In genomic region chr6:45428734-45429133, GRCh38 we compare ENCODE assay signal across 25 cellular contexts. TPM values are rescaled to one million over a fixed set of nuclear protein-coding genes. Genes with fewer than 3 reads are reported as not detected.
DNase-seq lines count a peak whose midpoint lies in the region; ATAC-seq, FAIRE-seq and TF ChIP-seq lines count a peak whose summit lies in the region.
"Had no signal": no experiment of that assay in that cellular context is flagged by ENCODE, and none has a peak within 500 bp of the region (broad histone marks: within the 10 kb centered on the region; RNA-seq: fewer than 3 reads in every experiment).

No MANE protein-coding gene starts in this region.

- H3K27ac Mint-ChIP-seq in activated CD4-positive, alpha-beta T cell treated with anti-CD3 and anti-CD28 coated beads, Interleukin-2, amount 10 ng/mL, durations not matched to agents 7 days and 5 days: peak overlapping the region; percentile 33
- peak overlapping the region; percentile 76 for H3K27ac Mint-ChIP-seq in activated CD4-positive, alpha-beta memory T cell treated with anti-CD3 and anti-CD28 coated beads for 36 hours
- H3K27ac Mint-ChIP-seq in naive thymus-derived CD4-positive, alpha-beta T cell: peak overlapping the region in 5 of 9 donors; percentile 0 to 79 (median 19)
- H3K27ac Mint-ChIP-seq: activated naive CD4-positive, alpha-beta T cell treated with anti-CD3 and anti-CD28 coated beads, Interleukin-2, amount 50 U/mL, for 24 hours; activated T-helper 1 cell treated with anti-CD3 and anti-CD28 coated beads, Interleukin-12 subunit alpha, Interleukin-12 subunit beta, Interleukin-2, Interleukin-4 antibody, amounts not matched to agents 30 ng/mL and 10 ng/mL and 1 ng/mL, durations not matched to agents 14 hours and 24 hours and 36 hours had no signal

- H3K9me3 Mint-ChIP-seq in activated CD4-positive, alpha-beta T cell treated with anti-CD3 and anti-CD28 coated beads, Interleukin-2, amount 10 ng/mL, durations not matched to agents 7 days and 5 days: no peaks in the 10 kb centered on the region
- H3K9me3 Mint-ChIP-seq in activated CD4-positive, alpha-beta memory T cell treated with anti-CD3 and anti-CD28 coated beads for 36 hours: no peaks in the 10 kb centered on the region
- no peaks in the 10 kb centered on the region for H3K9me3 Mint-ChIP-seq in naive thymus-derived CD4-positive, alpha-beta T cell
- H3K9me3 Mint-ChIP-seq: activated naive CD4-positive, alpha-beta T cell treated with anti-CD3 and anti-CD28 coated beads, Interleukin-2, amount 50 U/mL, for 24 hours; activated T-helper 1 cell treated with anti-CD3 and anti-CD28 coated beads, Interleukin-12 subunit alpha, Interleukin-12 subunit beta, Interleukin-2, Interleukin-4 antibody, amounts not matched to agents 30 ng/mL and 10 ng/mL and 1 ng/mL, durations not matched to agents 14 hours and 24 hours and 36 hours had no signal

- H3K27ac ChIP-seq in naive thymus-derived CD4-positive, alpha-beta T cell (ENCODE audit: low read depth, low read length): no peak overlapping the region
- H3K27ac ChIP-seq in A673 (ENCODE audit: low read depth, low read length, poor library complexity, severe bottlenecking) (no peak overlapping the region), kidney (ENCODE audit: low read depth in 2 of 2, low read length in 2 of 2) (no peak overlapping the region)
- H3K27ac ChIP-seq: suprapubic skin, WERI-Rb-1 had no signal

- H3K9ac ChIP-seq in kidney (ENCODE audit: low read length in 2 of 2): no peak overlapping the region

- TF ChIP-seq CTCF in A673 (conservative IDR thresholded peaks at IDR 0.05; ENCODE audit: low read depth, low read length) (no peak), kidney (IDR thresholded peaks at IDR 0.05; ENCODE audit: borderline replicate concordance, extremely low read depth, insufficient read depth) (no peak)

- H3K9me3 ChIP-seq in naive thymus-derived CD4-positive, alpha-beta T cell (ENCODE audit: control insufficient read depth in 2 of 3, low read length in 3 of 3): no peaks in the 10 kb centered on the region
- no peaks in the 10 kb centered on the region for H3K9me3 ChIP-seq in A673 (ENCODE audit: low read depth, low read length, poor library complexity, severe bottlenecking)
- H3K9me3 ChIP-seq in kidney (ENCODE audit: control insufficient read depth in 1 of 2, low read length in 2 of 2): no peaks in the 10 kb centered on the region
- H3K9me3 ChIP-seq: Caco-2, neutrophil, SJSA1, suprapubic skin had no signal

- no peak for TF ChIP-seq POLR2A in H54 (IDR thresholded peaks at IDR 0.05; ENCODE audit: low read depth, low read length)

- H3K4me3 Mint-ChIP-seq in activated CD4-positive, alpha-beta T cell treated with anti-CD3 and anti-CD28 coated beads, Interleukin-2, amount 10 ng/mL, durations not matched to agents 7 days and 5 days: no peak overlapping the region
- peak overlapping the region; percentile 28 for H3K4me3 Mint-ChIP-seq in activated CD4-positive, alpha-beta memory T cell treated with anti-CD3 and anti-CD28 coated beads for 36 hours
- H3K4me3 Mint-ChIP-seq in naive thymus-derived CD4-positive, alpha-beta T cell: peak overlapping the region in 2 of 10 donors; percentile 4 to 19
- H3K4me3 Mint-ChIP-seq: activated naive CD4-positive, alpha-beta T cell treated with anti-CD3 and anti-CD28 coated beads, Interleukin-2, amount 50 U/mL, for 24 hours; activated T-helper 1 cell treated with anti-CD3 and anti-CD28 coated beads, Interleukin-12 subunit alpha, Interleukin-12 subunit beta, Interleukin-2, Interleukin-4 antibody, amounts not matched to agents 30 ng/mL and 10 ng/mL and 1 ng/mL, durations not matched to agents 14 hours and 24 hours and 36 hours had no signal

- H3K4me1 Mint-ChIP-seq in activated CD4-positive, alpha-beta T cell treated with anti-CD3 and anti-CD28 coated beads, Interleukin-2, amount 10 ng/mL, durations not matched to agents 7 days and 5 days: peaks cover 42% of the 10 kb centered on the region
- H3K4me1 Mint-ChIP-seq in activated CD4-positive, alpha-beta memory T cell treated with anti-CD3 and anti-CD28 coated beads for 36 hours (ENCODE audit: low read depth): peaks cover 68% of the 10 kb centered on the region
- H3K4me1 Mint-ChIP-seq in naive thymus-derived CD4-positive, alpha-beta T cell: peaks cover 34 to 67% (median 61%) of the 10 kb centered on the region in 7 donors

- peak; percentile 50 for ATAC-seq in naive thymus-derived CD4-positive, alpha-beta T cell

- no peaks in the 10 kb centered on the region for H3K36me3 ChIP-seq in naive thymus-derived CD4-positive, alpha-beta T cell (ENCODE audit: control insufficient read depth in 2 of 3, insufficient read depth in 3 of 3, low read length in 3 of 3)
- no peaks in the 10 kb centered on the region for H3K36me3 ChIP-seq in A673 (ENCODE audit: insufficient read depth, low read length, poor library complexity, severe bottlenecking)
- H3K36me3 ChIP-seq in kidney (ENCODE audit: control insufficient read depth in 1 of 2, insufficient read depth in 2 of 2, low read length in 2 of 2): no peaks in the 10 kb centered on the region
- H3K36me3 ChIP-seq: neutrophil, suprapubic skin, WERI-Rb-1 had no signal

- no TSS peak for BruUV-seq in A673 (replicated peaks; lab: Mats Ljungman, UMichigan)

- FAIRE-seq in H54 (lab: Jason Lieb, UNC) (peak; percentile 6), kidney (lab: Jason Lieb, UNC) (no peak)
- FAIRE-seq: A204.1, endothelial cell of umbilical vein, small intestine had no signal

- DNase-seq in activated CD4-positive, alpha-beta T cell treated with anti-CD3 and anti-CD28 coated beads, Interleukin-2, amount 10 ng/mL, durations not matched to agents 7 days and 5 days: no peak
- DNase-seq in activated CD4-positive, alpha-beta T cell treated with anti-CD3 and anti-CD28 coated beads for 4 hours: no peak
- DNase-seq in H54 (ENCODE audit: insufficient read length, low spot score) (no peak), NCI-H187 (lab: John Stamatoyannopoulos, UW) (no peak), A673 (ENCODE audit: low spot score) (no peak), kidney (no peak)
- DNase-seq in activated CD4-positive, alpha-beta memory T cell treated with anti-CD3 and anti-CD28 coated beads for 36 hours: no peak
- DNase-seq in naive thymus-derived CD4-positive, alpha-beta T cell: peak in 2 of 9 donors; percentile 16 to 19
- DNase-seq: Caco-2; caudate nucleus; GOT3; KG1; kidney glomerular epithelial cell; NCI-H1092 treated with DMSO at 0.1 percent for 48 hours; NCI-H2029; small intestine; stimulated activated CD4-positive, alpha-beta T cell treated with anti-CD3 and anti-CD28 coated beads, Interleukin-1b, Interleukin-23, amount 100 ng/mL, for 48 hours; WERI-Rb-1 had no signal

- H3K27me3 ChIP-seq in naive thymus-derived CD4-positive, alpha-beta T cell (ENCODE audit: control insufficient read depth in 2 of 2, insufficient read depth in 2 of 2, low read length in 2 of 2): no peaks in the 10 kb centered on the region
- no peaks in the 10 kb centered on the region for H3K27me3 ChIP-seq in A673 (replicated peaks; ENCODE audit: insufficient read depth, low read depth, low read length, poor library complexity)
- H3K27me3 ChIP-seq: neutrophil, SJSA1 had no signal

- peaks cover 20% of the 10 kb centered on the region for H3K36me3 Mint-ChIP-seq in activated CD4-positive, alpha-beta T cell treated with anti-CD3 and anti-CD28 coated beads, Interleukin-2, amount 10 ng/mL, durations not matched to agents 7 days and 5 days (ENCODE audit: low read depth)
- H3K36me3 Mint-ChIP-seq in activated CD4-positive, alpha-beta memory T cell treated with anti-CD3 and anti-CD28 coated beads for 36 hours: peaks cover 44% of the 10 kb centered on the region
- peaks cover 0 to 20% (median 0%) of the 10 kb centered on the region in 5 donors for H3K36me3 Mint-ChIP-seq in naive thymus-derived CD4-positive, alpha-beta T cell
- H3K36me3 Mint-ChIP-seq: activated naive CD4-positive, alpha-beta T cell treated with anti-CD3 and anti-CD28 coated beads, Interleukin-2, amount 50 U/mL, for 24 hours had no signal

- H3K27me3 Mint-ChIP-seq in activated CD4-positive, alpha-beta T cell treated with anti-CD3 and anti-CD28 coated beads, Interleukin-2, amount 10 ng/mL, durations not matched to agents 7 days and 5 days: peaks cover 18% of the 10 kb centered on the region
- no peaks in the 10 kb centered on the region for H3K27me3 Mint-ChIP-seq in activated CD4-positive, alpha-beta memory T cell treated with anti-CD3 and anti-CD28 coated beads for 36 hours
- peaks cover 0 to 13% (median 0%) of the 10 kb centered on the region in 5 donors for H3K27me3 Mint-ChIP-seq in naive thymus-derived CD4-positive, alpha-beta T cell

- no peak overlapping the region for H3K4me3 ChIP-seq in naive thymus-derived CD4-positive, alpha-beta T cell (ENCODE audit: low read length)
- H3K4me3 ChIP-seq in A673 (ENCODE audit: low read depth, low read length, poor library complexity, severe bottlenecking): no peak overlapping the region
- H3K4me3 ChIP-seq in kidney (ENCODE audit: low read length in 2 of 2): no peak overlapping the region
- H3K4me3 ChIP-seq: SJSA1, suprapubic skin had no signal

- POLR2A ChIA-PET in activated CD4-positive, alpha-beta T cell treated with anti-CD3 and anti-CD28 coated beads, Interleukin-2, amount 10 ng/mL, durations not matched to agents 7 days and 5 days (lab: Charles Lee): no interaction called here
- POLR2A ChIA-PET in activated CD4-positive, alpha-beta memory T cell treated with anti-CD3 and anti-CD28 coated beads for 36 hours (lab: Charles Lee): interaction anchor here (0.8 to 2.5 kb wide), 2 partner anchors 9 to 773 kb away, joined by 3 to 12 read pairs; no protein-coding TSS in a partner anchor
- POLR2A ChIA-PET in naive thymus-derived CD4-positive, alpha-beta T cell (lab: Charles Lee): interaction anchor here (0.7 to 0.8 kb wide), 2 partner anchors 9 to 352 kb away, joined by 3 to 4 read pairs; no protein-coding TSS in a partner anchor
- POLR2A ChIA-PET in A673 (lab: Charles Lee; ENCODE audit: low non-redundant PET): no interaction called here

- intact Hi-C loops in activated CD4-positive, alpha-beta memory T cell treated with anti-CD3 and anti-CD28 coated beads for 36 hours (cut with micrococcal nuclease): loop anchor here (1.0 kb wide), 1 partner anchor 8 kb away; no protein-coding TSS in a partner anchor
- intact Hi-C loops in naive thymus-derived CD4-positive, alpha-beta T cell (cut with micrococcal nuclease): loop anchor here in 1 of 2 donors (1.0 to 10.0 kb wide), 2 partner anchors 8 to 586 kb away; partner anchors contain the start of gene CLIC5
- intact Hi-C loops in A673 (cut with micrococcal nuclease; ENCODE audit: unreplicated experiment) (no loop called here), kidney (cut with DNase I) (no loop called here)

- CTCF ChIA-PET in activated CD4-positive, alpha-beta T cell treated with anti-CD3 and anti-CD28 coated beads, Interleukin-2, amount 10 ng/mL, durations not matched to agents 7 days and 5 days (lab: Charles Lee): interaction anchor here (0.6 kb wide), 1 partner anchor 194 kb away, joined by 3 read pairs; no protein-coding TSS in a partner anchor
- CTCF ChIA-PET in activated CD4-positive, alpha-beta memory T cell treated with anti-CD3 and anti-CD28 coated beads for 36 hours (lab: Charles Lee): no interaction called here
- CTCF ChIA-PET in naive thymus-derived CD4-positive, alpha-beta T cell (lab: Charles Lee): no interaction called here
- CTCF ChIA-PET in A673 (lab: Charles Lee): no interaction called here

- peaks cover 10 to 12% of the 10 kb centered on the region in 2 donors for H3K4me1 ChIP-seq in naive thymus-derived CD4-positive, alpha-beta T cell (ENCODE audit: control insufficient read depth in 2 of 2, insufficient read depth in 2 of 2, low read length in 2 of 2)
- peaks cover 36% of the 10 kb centered on the region for H3K4me1 ChIP-seq in A673 (ENCODE audit: insufficient read depth, low read length, poor library complexity, severe bottlenecking)
- H3K4me1 ChIP-seq in kidney (ENCODE audit: control insufficient read depth in 1 of 2, insufficient read depth in 1 of 2, low read depth in 1 of 2, low read length in 2 of 2): no peaks in the 10 kb centered on the region
- H3K4me1 ChIP-seq: Caco-2 had no signal

RNA-seq across cellular contexts. Expression of gene SUPT3H, which starts 51.0 kb away (rescaled TPM):
- 1 to 10 TPM; 8.7 to 9.0 TPM for total RNA-seq in activated CD4-positive, alpha-beta T cell treated with anti-CD3 and anti-CD28 coated beads, Interleukin-2, amount 10 ng/mL, durations not matched to agents 7 days and 5 days
- 10 to 100 TPM; 17.4 to 18.2 TPM for total RNA-seq in activated CD4-positive, alpha-beta memory T cell treated with anti-CD3 and anti-CD28 coated beads for 36 hours
- 10 to 100 TPM in 4 of 5 experiments, 1 to 10 TPM in 1; 10.0 to 16.0 (median 12.7) TPM for total RNA-seq in naive thymus-derived CD4-positive, alpha-beta T cell
- polyA plus RNA-seq in naive thymus-derived CD4-positive, alpha-beta T cell: 10 to 100 TPM in 1 of 2 donors, 1 to 10 TPM in 1; 8.0 to 15.5 TPM
- 10.8 and 14.2 TPM in 2 replicates for total RNA-seq in A673 (2021)
- 10.1 TPM for total RNA-seq in kidney
- 12.5 TPM for polyA plus RNA-seq in kidney (ENCODE audit: insufficient read depth, low read depth, low replicate concordance)

Comparison
In these comparisons a context has a peak if more than half of its experiments do, and no peak if none do; other contexts are left out.
1. H3K27ac Mint-ChIP-seq: peak in every context shown above with its lines; median percentile 76 in activated CD4-positive, alpha-beta memory T cell treated with anti-CD3 and anti-CD28 coated beads for 36 hours; 33 in activated CD4-positive, alpha-beta T cell treated with anti-CD3 and anti-CD28 coated beads, Interleukin-2, amount 10 ng/mL, durations not matched to agents 7 days and 5 days; 19 in naive thymus-derived CD4-positive, alpha-beta T cell.
2. POLR2A ChIA-PET loops: an anchor here in activated CD4-positive, alpha-beta memory T cell treated with anti-CD3 and anti-CD28 coated beads for 36 hours (0.8 to 2.5 kb wide) and naive thymus-derived CD4-positive, alpha-beta T cell (0.7 to 0.8 kb wide); none called in activated CD4-positive, alpha-beta T cell treated with anti-CD3 and anti-CD28 coated beads, Interleukin-2, amount 10 ng/mL, durations not matched to agents 7 days and 5 days and A673.